In genomic region chr7:117072620-117073118, GRCh38 we compare ENCODE assay signal across 9 cellular contexts.
DNase-seq lines count a peak whose midpoint lies in the region; ATAC-seq and TF ChIP-seq lines count a peak whose summit lies in the region.
"Had no signal": no experiment of that assay in that cellular context is flagged by ENCODE, and none has a peak within 500 bp of the region (broad histone marks: within the 10 kb centered on the region; RNA-seq: fewer than 3 reads in every experiment).

No MANE protein-coding gene starts in this region.

- H3K4me3 Mint-ChIP-seq in CD8-positive, alpha-beta T cell, result no peak overlapping the region
- H3K4me3 Mint-ChIP-seq in activated CD4-positive, alpha-beta T cell treated with anti-CD3 and anti-CD28 coated beads, Interleukin-2, amount 10 ng/mL, durations not matched to agents 7 days and 5 days, result no peak overlapping the region
- H3K4me3 Mint-ChIP-seq in activated naive CD4-positive, alpha-beta T cell treated with anti-CD3 and anti-CD28 coated beads, Interleukin-2, amount 10 ng/mL, durations not matched to agents 7 days and 5 days, result no peak overlapping the region

- ATAC-seq in HG02678 (IDR thresholded peaks at IDR 0.05; ENCODE audit: unreplicated experiment) (peak; percentile 39), gastrocnemius medialis (peak; percentile 48 to 72), GM19397 (IDR thresholded peaks at IDR 0.05; ENCODE audit: unreplicated experiment) (no peak)
- no peak for ATAC-seq in CD8-positive, alpha-beta T cell

- no peaks in the 10 kb centered on the region for H3K27me3 ChIP-seq in gastrocnemius medialis
- H3K27me3 ChIP-seq in CD8-positive, alpha-beta T cell (ENCODE audit: insufficient read depth, low read length), result no peaks in the 10 kb centered on the region

- H3K27me3 Mint-ChIP-seq in CD8-positive, alpha-beta T cell (ENCODE audit: low read depth), result no peaks in the 10 kb centered on the region
- H3K27me3 Mint-ChIP-seq in activated CD4-positive, alpha-beta T cell treated with anti-CD3 and anti-CD28 coated beads, Interleukin-2, amount 10 ng/mL, durations not matched to agents 7 days and 5 days, result no peaks in the 10 kb centered on the region
- peaks cover 6% of the 10 kb centered on the region for H3K27me3 Mint-ChIP-seq in activated naive CD4-positive, alpha-beta T cell treated with anti-CD3 and anti-CD28 coated beads, Interleukin-2, amount 10 ng/mL, durations not matched to agents 7 days and 5 days

- no peak for TF ChIP-seq POLR2A in gastrocnemius medialis (IDR thresholded peaks at IDR 0.05)

- peak overlapping the region; percentile 26 to 34 (median 29) for H3K4me3 ChIP-seq in gastrocnemius medialis
- H3K4me3 ChIP-seq in CD8-positive, alpha-beta T cell (ENCODE audit: low read depth, low read length), result no peak overlapping the region

- peak overlapping the region; percentile 38 to 69 (median 55) for H3K27ac ChIP-seq in gastrocnemius medialis
- H3K27ac ChIP-seq in CD8-positive, alpha-beta T cell (ENCODE audit: low read depth, low read length), result no peak overlapping the region

- DNase-seq in NOMO-1 treated with DMSO at 0.1 percent for 48 hours (lab: John Stamatoyannopoulos, UW; ENCODE audit: unreplicated experiment), result peak; percentile 12
- DNase-seq in head of caudate nucleus, result peak in 37 of 42 donors; percentile 12 to 83 (median 48)
- DNase-seq in gastrocnemius medialis, result peak in 1 of 2 donors; percentile 41
- no peak for DNase-seq in CD8-positive, alpha-beta T cell
- DNase-seq in activated CD4-positive, alpha-beta T cell treated with anti-CD3 and anti-CD28 coated beads, Interleukin-2, amount 10 ng/mL, durations not matched to agents 7 days and 5 days, result no peak
- DNase-seq in activated naive CD4-positive, alpha-beta T cell treated with anti-CD3 and anti-CD28 coated beads, Interleukin-2, amount 10 ng/mL, durations not matched to agents 7 days and 5 days, result no peak
- DNase-seq: activated gamma-delta T cell had no signal

- H3K4me1 ChIP-seq in gastrocnemius medialis, result peaks cover 48 to 52% of the 10 kb centered on the region in 2 donors
- peaks cover 8% of the 10 kb centered on the region for H3K4me1 ChIP-seq in CD8-positive, alpha-beta T cell (ENCODE audit: insufficient read depth, low read length)

- H3K36me3 ChIP-seq in gastrocnemius medialis, result no peaks in the 10 kb centered on the region
- H3K36me3 ChIP-seq in CD8-positive, alpha-beta T cell (ENCODE audit: insufficient read depth, low read length), result no peaks in the 10 kb centered on the region

- CTCF ChIA-PET in CD8-positive, alpha-beta T cell (lab: Charles Lee), result interaction anchor here (0.9 kb wide), 1 partner anchor 87 kb away, joined by 3 read pairs; no protein-coding TSS in a partner anchor
- CTCF ChIA-PET in activated CD4-positive, alpha-beta T cell treated with anti-CD3 and anti-CD28 coated beads, Interleukin-2, amount 10 ng/mL, durations not matched to agents 7 days and 5 days (lab: Charles Lee), result interaction anchor here (0.6 kb wide), 1 partner anchor 32 kb away, joined by 3 read pairs; no protein-coding TSS in a partner anchor
- CTCF ChIA-PET in activated naive CD4-positive, alpha-beta T cell treated with anti-CD3 and anti-CD28 coated beads, Interleukin-2, amount 10 ng/mL, durations not matched to agents 7 days and 5 days (lab: Charles Lee), result no interaction called here

- in situ Hi-C loops in gastrocnemius medialis (cut with MboI; ENCODE audit: low sequenced_read_pairs in 4 of 4), result no loop called here

- H3K9me3 Mint-ChIP-seq in CD8-positive, alpha-beta T cell, result no peaks in the 10 kb centered on the region
- peaks cover 8% of the 10 kb centered on the region for H3K9me3 Mint-ChIP-seq in activated CD4-positive, alpha-beta T cell treated with anti-CD3 and anti-CD28 coated beads, Interleukin-2, amount 10 ng/mL, durations not matched to agents 7 days and 5 days
- peaks cover 5% of the 10 kb centered on the region for H3K9me3 Mint-ChIP-seq in activated naive CD4-positive, alpha-beta T cell treated with anti-CD3 and anti-CD28 coated beads, Interleukin-2, amount 10 ng/mL, durations not matched to agents 7 days and 5 days

- no peaks in the 10 kb centered on the region for H3K36me3 Mint-ChIP-seq in CD8-positive, alpha-beta T cell
- no peaks in the 10 kb centered on the region for H3K36me3 Mint-ChIP-seq in activated CD4-positive, alpha-beta T cell treated with anti-CD3 and anti-CD28 coated beads, Interleukin-2, amount 10 ng/mL, durations not matched to agents 7 days and 5 days (ENCODE audit: low read depth)
- no peaks in the 10 kb centered on the region for H3K36me3 Mint-ChIP-seq in activated naive CD4-positive, alpha-beta T cell treated with anti-CD3 and anti-CD28 coated beads, Interleukin-2, amount 10 ng/mL, durations not matched to agents 7 days and 5 days

- POLR2A ChIA-PET in CD8-positive, alpha-beta T cell (lab: Charles Lee), result interaction anchor here (0.6 kb wide), 1 partner anchor 9 kb away, joined by 4 read pairs; no protein-coding TSS in a partner anchor
- POLR2A ChIA-PET in activated CD4-positive, alpha-beta T cell treated with anti-CD3 and anti-CD28 coated beads, Interleukin-2, amount 10 ng/mL, durations not matched to agents 7 days and 5 days (lab: Charles Lee), result no interaction called here

- no peaks in the 10 kb centered on the region for H3K9me3 ChIP-seq in gastrocnemius medialis
- H3K9me3 ChIP-seq in CD8-positive, alpha-beta T cell (ENCODE audit: low read length), result no peaks in the 10 kb centered on the region

- TF ChIP-seq CTCF in gastrocnemius medialis (IDR thresholded peaks at IDR 0.05 in 4 of 5, conservative IDR thresholded peaks at IDR 0.05 in 1 of 5), result no peak
- TF ChIP-seq CTCF in CD8-positive, alpha-beta T cell (IDR thresholded peaks at IDR 0.05), result no peak

- H3K4me1 Mint-ChIP-seq in CD8-positive, alpha-beta T cell (ENCODE audit: low read depth), result peaks cover 19% of the 10 kb centered on the region
- H3K4me1 Mint-ChIP-seq in activated CD4-positive, alpha-beta T cell treated with anti-CD3 and anti-CD28 coated beads, Interleukin-2, amount 10 ng/mL, durations not matched to agents 7 days and 5 days, result peaks cover 12% of the 10 kb centered on the region
- peaks cover 9% of the 10 kb centered on the region for H3K4me1 Mint-ChIP-seq in activated naive CD4-positive, alpha-beta T cell treated with anti-CD3 and anti-CD28 coated beads, Interleukin-2, amount 10 ng/mL, durations not matched to agents 7 days and 5 days

- no peak overlapping the region for H3K27ac Mint-ChIP-seq in CD8-positive, alpha-beta T cell
- H3K27ac Mint-ChIP-seq in activated CD4-positive, alpha-beta T cell treated with anti-CD3 and anti-CD28 coated beads, Interleukin-2, amount 10 ng/mL, durations not matched to agents 7 days and 5 days, result no peak overlapping the region
- H3K27ac Mint-ChIP-seq in activated naive CD4-positive, alpha-beta T cell treated with anti-CD3 and anti-CD28 coated beads, Interleukin-2, amount 10 ng/mL, durations not matched to agents 7 days and 5 days, result no peak overlapping the region

- intact Hi-C loops in head of caudate nucleus (cut with DNase I) (no loop called here), gastrocnemius medialis (cut with DNase I; ENCODE audit: low total_unique reads) (no loop called here)
- intact Hi-C loops in CD8-positive, alpha-beta T cell (cut with DNase I, micrococcal nuclease), result no loop called here

Comparison
In these comparisons a context has a peak if more than half of its experiments do, and no peak if none do; other contexts are left out.
1. ATAC-seq: peak in HG02678 (single experiment) and gastrocnemius medialis (2 of 2); none in CD8-positive, alpha-beta T cell (single experiment) and GM19397 (single experiment).
2. DNase-seq: peak in NOMO-1 treated with DMSO at 0.1 percent for 48 hours (single experiment) and head of caudate nucleus (37 of 42); none in CD8-positive, alpha-beta T cell (0 of 7), activated CD4-positive, alpha-beta T cell treated with anti-CD3 and anti-CD28 coated beads, Interleukin-2, amount 10 ng/mL, durations not matched to agents 7 days and 5 days (single experiment) and activated naive CD4-positive, alpha-beta T cell treated with anti-CD3 and anti-CD28 coated beads, Interleukin-2, amount 10 ng/mL, durations not matched to agents 7 days and 5 days (single experiment).